Comparison of ENCODE assay signal across 26 cellular contexts in the genomic region with DNA sequence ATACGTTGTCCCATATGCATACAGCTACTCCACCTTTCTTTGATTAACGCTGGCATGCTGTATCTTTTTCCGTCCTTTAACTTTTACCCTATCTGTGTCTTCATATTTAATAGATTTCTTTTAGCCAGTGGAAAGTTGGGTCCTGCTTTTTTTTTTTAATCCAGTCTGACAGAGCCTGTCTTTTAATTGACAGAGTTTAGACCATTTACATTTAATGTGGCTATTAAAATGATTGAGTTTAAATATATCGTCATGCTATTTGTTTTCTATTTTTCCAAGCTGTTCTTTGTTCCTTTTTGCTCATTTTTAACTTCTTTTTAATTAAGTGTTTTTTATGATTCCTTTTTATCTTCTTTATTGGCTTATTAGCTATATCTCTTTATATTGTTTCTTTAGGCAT.
"Had no signal": no experiment of that assay in that cellular context is flagged by ENCODE, and none has a peak within 500 bp of the region (broad histone marks: within the 10 kb centered on the region; RNA-seq: fewer than 3 reads in every experiment).

No MANE protein-coding gene starts in this region.

- H3K36me3 ChIP-seq: colonic mucosa, esophagus squamous epithelium, gastroesophageal sphincter, heart right ventricle, lower lobe of right lung had no signal

- DNase-seq: colonic mucosa; cortex of kidney; effector CD8-positive, alpha-beta T cell; effector memory CD8-positive, alpha-beta T cell; endodermal cell; erythroblast; esophagus squamous epithelium; foreskin keratinocyte; head of caudate nucleus; heart right ventricle; hippocampal formation; left cardiac atrium; left lung; left ventricle myocardium superior; lower lobe of right lung; mesenchymal stem cell; mucosa of descending colon; naive B cell had no signal

- H3K4me1 ChIP-seq: colonic mucosa, esophagus squamous epithelium, foreskin keratinocyte, gastroesophageal sphincter, heart right ventricle, left lung, lower lobe of right lung had no signal

- H3K27ac Mint-ChIP-seq: dendritic cell treated with granulocyte-macrophage colony-stimulating factor and Interleukin-4, amounts not matched to agents 40 ng/mL and 50 ng/mL, for 4 days; effector memory CD8-positive, alpha-beta T cell; endodermal cell; mesothelial cell of epicardium; naive B cell had no signal

- H3K9me3 ChIP-seq: colonic mucosa, esophagus squamous epithelium, left lung, lower lobe of right lung, mucosa of descending colon had no signal

- H3K4me3 Mint-ChIP-seq: dendritic cell treated with granulocyte-macrophage colony-stimulating factor and Interleukin-4, amounts not matched to agents 40 ng/mL and 50 ng/mL, for 4 days; effector memory CD8-positive, alpha-beta T cell; endodermal cell; mesothelial cell of epicardium; naive B cell had no signal

- H3K9me3 Mint-ChIP-seq: dendritic cell treated with granulocyte-macrophage colony-stimulating factor and Interleukin-4, amounts not matched to agents 40 ng/mL and 50 ng/mL, for 4 days had no signal

- H3K36me3 Mint-ChIP-seq: naive B cell had no signal

- H3K27me3 ChIP-seq: colonic mucosa, esophagus squamous epithelium, foreskin keratinocyte, gastroesophageal sphincter, heart right ventricle, left lung had no signal

- FAIRE-seq: frontal cortex, islet of Langerhans, keratinocyte had no signal

- H3K27ac ChIP-seq: colonic mucosa, epithelial cell of prostate, esophagus squamous epithelium, foreskin keratinocyte, gastroesophageal sphincter, heart right ventricle, left lung, lower lobe of right lung had no signal

- H3K4me1 Mint-ChIP-seq: endodermal cell, mesothelial cell of epicardium had no signal

- ATAC-seq: effector memory CD8-positive, alpha-beta T cell; esophagus mucosa; foreskin keratinocyte; gastroesophageal sphincter; heart right ventricle; left cardiac atrium; left lung; left ventricle myocardium superior; lower lobe of right lung; mucosa of descending colon had no signal

- H3K4me3 ChIP-seq: colonic mucosa, esophagus squamous epithelium, gastroesophageal sphincter, heart right ventricle, left lung, lower lobe of right lung, mucosa of descending colon had no signal

- H3K27me3 Mint-ChIP-seq: dendritic cell treated with granulocyte-macrophage colony-stimulating factor and Interleukin-4, amounts not matched to agents 40 ng/mL and 50 ng/mL, for 4 days had no signal
